8 cellular contexts compared by ENCODE assay signal in the genomic region with DNA sequence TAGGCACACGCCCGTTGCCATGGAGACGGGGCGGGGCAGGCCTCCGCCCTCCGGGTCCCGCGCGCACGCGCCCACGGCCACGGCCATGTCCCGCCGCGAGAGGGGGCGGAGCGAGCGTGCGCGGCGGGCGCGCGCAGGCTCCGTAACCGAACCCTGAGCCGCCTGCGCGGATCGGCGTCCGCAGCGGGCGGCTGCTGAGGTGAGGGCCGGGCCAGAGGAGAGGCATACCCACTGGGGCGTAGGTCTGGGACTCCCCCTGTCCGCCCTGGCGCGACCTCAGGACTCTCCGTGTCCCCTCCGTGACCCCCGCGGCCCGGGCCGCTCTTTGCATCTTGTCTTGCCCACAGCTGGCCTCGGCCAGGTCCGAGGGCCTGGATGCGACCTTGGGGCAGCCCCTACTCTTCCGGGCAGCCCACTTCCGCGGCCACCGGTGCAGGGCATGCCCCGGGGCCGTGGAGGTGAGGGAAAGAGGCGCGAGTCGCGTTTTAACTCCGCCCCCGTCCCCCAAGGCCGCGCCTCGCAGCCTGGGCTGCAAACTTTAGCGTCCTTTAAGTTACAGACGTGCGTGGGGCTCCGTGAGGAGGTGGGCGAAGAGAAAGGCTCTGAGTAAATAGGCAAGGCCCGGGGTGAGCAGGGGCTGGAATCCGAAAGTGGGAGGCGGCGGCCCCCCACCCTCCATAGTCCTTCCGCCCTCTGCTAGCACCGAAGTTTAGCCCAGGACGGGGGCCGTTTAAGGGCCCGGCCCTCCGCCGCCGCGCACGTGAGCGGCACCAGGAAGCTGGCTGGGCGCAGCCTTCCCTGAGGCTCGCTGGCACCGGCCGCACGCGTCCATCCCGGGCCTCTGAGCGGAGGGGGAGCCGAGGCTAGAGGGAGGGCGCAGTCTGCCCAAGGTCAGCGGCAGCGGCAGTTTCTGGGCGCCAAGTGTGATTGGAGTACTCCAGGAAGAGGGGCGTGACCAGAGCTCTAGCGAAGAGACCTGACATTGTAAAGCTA. TPM values are rescaled to one million over a fixed set of nuclear protein-coding genes. Genes with fewer than 3 reads are reported as not detected.
A peak's percentile ranks its signal among the peaks of the same experiment; 100 is the strongest.
DNase-seq lines count a peak whose midpoint lies in the region; ATAC-seq and TF ChIP-seq lines count a peak whose summit lies in the region.

A gene with protein sequence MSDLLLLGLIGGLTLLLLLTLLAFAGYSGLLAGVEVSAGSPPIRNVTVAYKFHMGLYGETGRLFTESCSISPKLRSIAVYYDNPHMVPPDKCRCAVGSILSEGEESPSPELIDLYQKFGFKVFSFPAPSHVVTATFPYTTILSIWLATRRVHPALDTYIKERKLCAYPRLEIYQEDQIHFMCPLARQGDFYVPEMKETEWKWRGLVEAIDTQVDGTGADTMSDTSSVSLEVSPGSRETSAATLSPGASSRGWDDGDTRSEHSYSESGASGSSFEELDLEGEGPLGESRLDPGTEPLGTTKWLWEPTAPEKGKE (plus strand): TSS at position 163 of the 993 bp plus-strand sequence. CDS start 3,053 bp downstream, outside the sequence.

- H3K27me3 ChIP-seq in esophagus muscularis mucosa (no peaks in the 10 kb centered on the region), muscle layer of duodenum (ENCODE audit: low read depth, low read length) (no peaks in the 10 kb centered on the region)

- peak within 1 kb of the TSS; percentile 97 for H3K4me3 Mint-ChIP-seq in Calu3 (ENCODE audit: low read depth, unreplicated experiment)
- H3K4me3 Mint-ChIP-seq in activated T-cell treated with anti-CD3 and anti-CD28 coated beads, Interleukin-2, amount 50 U/mL, for 4 hours, result peak within 1 kb of the TSS; percentile 89

- H3K9me3 ChIP-seq in esophagus muscularis mucosa, result no peaks in the 10 kb centered on the region
- H3K9me3 ChIP-seq in muscle layer of duodenum (ENCODE audit: control insufficient read depth in 1 of 2, low read length in 2 of 2), result no peaks in the 10 kb centered on the region

- H3K4me1 Mint-ChIP-seq in Calu3 (ENCODE audit: low read depth, unreplicated experiment), result peaks cover 26% of the 10 kb centered on the region
- H3K4me1 Mint-ChIP-seq in activated T-cell treated with anti-CD3 and anti-CD28 coated beads, Interleukin-2, amount 50 U/mL, for 4 hours (ENCODE audit: low read depth), result peaks cover 67% of the 10 kb centered on the region

- peaks cover 21% of the 10 kb centered on the region for H3K36me3 Mint-ChIP-seq in Calu3 (ENCODE audit: insufficient read depth, unreplicated experiment)
- peaks cover 12% of the 10 kb centered on the region for H3K36me3 Mint-ChIP-seq in activated T-cell treated with anti-CD3 and anti-CD28 coated beads, Interleukin-2, amount 50 U/mL, for 4 hours (ENCODE audit: insufficient read depth)

- TF ChIP-seq CTCF in Calu3 (IDR thresholded peaks at IDR 0.05; ENCODE audit: unreplicated experiment) (no peak), esophagus muscularis mucosa (IDR thresholded peaks at IDR 0.05) (peak in 2 of 3 experiments; percentile 10 to 26)

- DNase-seq in Calu3 (peak; percentile 89), HS-27A (ENCODE audit: low read depth) (peak; percentile 40), esophagus muscularis mucosa (ENCODE audit: extremely low spot score) (peak; percentile 93)
- peak; percentile 93 for DNase-seq in activated T-cell treated with anti-CD3 and anti-CD28 coated beads, Interleukin-2, amount 50 U/mL, for 4 hours
- peak; percentile 77 to 92 for DNase-seq in stimulated activated CD8-positive, alpha-beta memory T cell treated with anti-CD3 and anti-CD28 coated beads, Interleukin-7, amount 100 ng/mL, for 4 hours (ENCODE audit: low read depth in 2 of 2)

- peak within 1 kb of the TSS; percentile 88 to 95 (median 92) for H3K27ac ChIP-seq in esophagus muscularis mucosa (replicated peaks in 1 of 4)
- H3K27ac ChIP-seq in muscle layer of duodenum (ENCODE audit: low read length), result peak within 1 kb of the TSS; percentile 67

- TF ChIP-seq EP300 in esophagus muscularis mucosa (IDR thresholded peaks at IDR 0.05), result no peak

- H3K4me3 ChIP-seq in esophagus muscularis mucosa, result peak within 1 kb of the TSS; percentile 78 to 95 (median 89)
- H3K4me3 ChIP-seq in muscle layer of duodenum (ENCODE audit: low read depth in 1 of 2, low read length in 2 of 2), result peak within 1 kb of the TSS; percentile 79 to 97

- intact Hi-C loops in Calu3 (cut with micrococcal nuclease; ENCODE audit: unreplicated experiment) (no loop called here), esophagus muscularis mucosa (cut with DNase I) (loop anchor here (10.0 kb wide), 1 partner anchor 287 kb away; the partner anchor contains the start of gene MANF)

- H3K36me3 ChIP-seq in esophagus muscularis mucosa (peaks cover 0 to 25% (median 15%) of the 10 kb centered on the region in 4 donors), muscle layer of duodenum (ENCODE audit: control insufficient read depth in 1 of 2, insufficient read depth in 2 of 2, low read length in 2 of 2) (peaks cover 5 to 20% of the 10 kb centered on the region in 2 donors)

- H3K4me1 ChIP-seq in esophagus muscularis mucosa (peaks cover 40 to 70% (median 56%) of the 10 kb centered on the region in 4 donors), muscle layer of duodenum (ENCODE audit: control insufficient read depth in 1 of 2, insufficient read depth in 2 of 2, low read length in 2 of 2) (peaks cover 15 to 31% of the 10 kb centered on the region in 2 donors)

- CTCF ChIA-PET in Calu3 (lab: Charles Lee), result interaction anchor here (0.6 to 2.9 kb wide), 4 partner anchors 11 to 172 kb away, joined by 3 to 20 read pairs (median 6); partner anchors contain the start of gene DCAF1

- ATAC-seq in GM19467 (IDR thresholded peaks at IDR 0.05; ENCODE audit: unreplicated experiment), result peak; percentile 69
- ATAC-seq in activated T-cell treated with anti-CD3 and anti-CD28 coated beads, Interleukin-2, amount 50 U/mL, for 4 hours, result peak; percentile 66 to 74

- H3K27me3 Mint-ChIP-seq in Calu3 (ENCODE audit: unreplicated experiment), result no peaks in the 10 kb centered on the region
- H3K27me3 Mint-ChIP-seq in activated T-cell treated with anti-CD3 and anti-CD28 coated beads, Interleukin-2, amount 50 U/mL, for 4 hours (ENCODE audit: low read depth), result no peaks in the 10 kb centered on the region

- no peaks in the 10 kb centered on the region for H3K9me3 Mint-ChIP-seq in Calu3 (ENCODE audit: low read depth, unreplicated experiment)
- H3K9me3 Mint-ChIP-seq in activated T-cell treated with anti-CD3 and anti-CD28 coated beads, Interleukin-2, amount 50 U/mL, for 4 hours, result no peaks in the 10 kb centered on the region

- peak; percentile 66 for TF ChIP-seq POLR2A in esophagus muscularis mucosa (IDR thresholded peaks at IDR 0.05; ENCODE audit: low read depth)

- no TSS peak for BruUV-seq in Calu3 (replicated peaks; lab: Mats Ljungman, UMichigan)

- peak within 1 kb of the TSS; percentile 76 for H3K27ac Mint-ChIP-seq in Calu3 (ENCODE audit: unreplicated experiment)

- 0% methylated on average over 32 of the region's 99 CpGs for WGBS in esophagus muscularis mucosa

TF ChIP-seq in PFSK-1, 5 proteins besides CTCF, POLR2A, EP300 and RAD21:
- TF ChIP-seq POLR2AphosphoS5 (IDR thresholded peaks at IDR 0.05; ENCODE audit: low read depth, low read length), result peak; percentile 64
- TF ChIP-seq REST (IDR thresholded peaks at IDR 0.05; ENCODE audit: insufficient read depth in 1 of 2, low read depth in 2 of 2, low read length in 2 of 2), result no peak
- 0 out of 2 replicates have a peak, but pooled peaks have one; percentile 53 for TF ChIP-seq TAF1 (IDR thresholded peaks at IDR 0.05; ENCODE audit: borderline replicate concordance, insufficient read depth, low read length)
TF ChIP-seq in PFSK-1: peak in this region for 2.

RNA-seq across cellular contexts. Expression of the gene that starts here (rescaled TPM):
- total RNA-seq in Calu3 (2022) (37.0 and 44.9 TPM in 2 replicates), esophagus muscularis mucosa (10 to 100 TPM; 48.0 to 73.8 (median 65.4) TPM)
- polyA plus RNA-seq in PFSK-1 (2012; ENCODE audit: insufficient read length, low read depth), result 47.5 TPM
- 10 to 100 TPM; 37.8 to 42.5 (median 38.9) TPM for total RNA-seq in activated T-cell treated with anti-CD3 and anti-CD28 coated beads, Interleukin-2, amount 50 U/mL, for 4 hours

Comparison
In these comparisons a context has a peak if more than half of its experiments do, and no peak if none do; other contexts are left out.
1. Peak in every context shown above with its lines: DNase-seq, ATAC-seq, H3K4me3 ChIP-seq and H3K27ac ChIP-seq.
2. DNase-seq: peak in every context shown above with its lines; median percentile 93 in activated T-cell treated with anti-CD3 and anti-CD28 coated beads, Interleukin-2, amount 50 U/mL, for 4 hours; 93 in esophagus muscularis mucosa; 89 in Calu3; 84 in stimulated activated CD8-positive, alpha-beta memory T cell treated with anti-CD3 and anti-CD28 coated beads, Interleukin-7, amount 100 ng/mL, for 4 hours; 40 in HS-27A.